In the genomic region with DNA sequence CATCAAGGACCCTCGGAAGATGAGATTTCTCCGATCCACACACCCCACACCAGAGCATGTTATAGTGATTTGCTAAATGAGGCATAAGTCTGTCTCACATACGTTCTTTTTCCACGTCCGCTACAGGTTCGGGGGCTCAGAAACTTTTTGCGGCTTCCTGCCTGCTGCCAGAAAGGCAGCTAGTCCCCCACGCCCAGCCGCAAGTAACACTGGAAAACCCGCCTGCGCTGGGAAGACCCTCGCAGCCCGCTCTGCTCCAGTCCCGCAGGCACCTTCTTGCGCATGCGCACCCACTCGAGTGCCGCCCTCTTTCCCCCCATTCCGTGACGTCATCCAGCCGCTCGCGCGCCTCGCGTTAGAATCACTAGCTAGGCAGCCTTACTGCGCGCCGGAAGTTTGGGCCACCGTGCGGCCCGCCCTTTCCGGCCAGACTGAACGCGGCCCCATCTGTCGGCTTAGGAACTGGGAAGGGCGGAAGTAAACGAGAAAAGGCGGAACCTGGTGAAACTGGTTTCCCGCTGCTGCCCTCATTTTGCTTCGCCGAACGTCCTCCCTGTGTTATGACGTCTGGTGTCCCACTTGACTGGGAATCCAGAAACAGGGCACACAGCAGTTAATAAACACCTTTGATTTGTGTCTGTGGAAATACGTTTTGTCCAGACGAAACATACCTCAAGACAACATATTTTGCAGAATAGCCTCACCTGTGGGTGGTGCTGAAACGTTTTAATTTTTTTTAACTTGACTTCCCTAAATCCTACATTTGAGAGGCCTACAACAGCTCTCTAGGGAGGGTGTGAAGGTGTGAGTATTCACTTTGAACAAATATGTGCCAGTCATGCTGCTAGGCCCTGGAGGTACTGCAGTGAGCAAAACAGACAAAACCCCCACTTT, we compare ENCODE assay signal across 1 cellular context.
A peak's percentile ranks its signal among the peaks of the same experiment; 100 is the strongest.
TF ChIP-seq lines count a peak whose summit lies in the region.

Gene C1orf74, minus strand, starts transcription at position 284 of the 894 bp plus-strand sequence. CDS start 925 bp downstream, outside the sequence.

TF ChIP-seq in HEK293, 187 proteins besides CTCF, POLR2A, EP300 and RAD21 (continued from another document and continues in another):
- TF ChIP-seq ZBTB49 (tag by site-specific recombination; IDR thresholded peaks at IDR 0.05; ENCODE audit: low read depth) (no peak), ZNF677 (tag by site-specific recombination; IDR thresholded peaks at IDR 0.05) (no peak), ZNF10 (tag by site-specific recombination; IDR thresholded peaks at IDR 0.05) (no peak), ZNF169 (tag by site-specific recombination; IDR thresholded peaks at IDR 0.05) (no peak), ZNF335 (tag by site-specific recombination; conservative IDR thresholded peaks at IDR 0.05) (peak; percentile 93), ZEB2 (tag by site-specific recombination; IDR thresholded peaks at IDR 0.05) (no peak; the same call in 1 of the 2 replicates), ZBTB20 (tag by site-specific recombination; IDR thresholded peaks at IDR 0.05) (no peak), ZNF792 (tag by site-specific recombination; IDR thresholded peaks at IDR 0.05) (no peak), IKZF3 (tag by site-specific recombination; IDR thresholded peaks at IDR 0.05) (no peak; the same call in 1 of the 2 replicates), OSR2 (tag by site-specific recombination; IDR thresholded peaks at IDR 0.05) (no peak), ZBTB1 (tag by site-specific recombination; IDR thresholded peaks at IDR 0.05) (no peak), ZNF510 (tag by site-specific recombination; IDR thresholded peaks at IDR 0.05; ENCODE audit: insufficient replicate concordance) (no peak), ZSCAN30 (tag by site-specific recombination; IDR thresholded peaks at IDR 0.05) (peak; percentile 69; the same call in 1 of the 2 replicates), ZNF585B (tag by site-specific recombination; IDR thresholded peaks at IDR 0.05) (no peak), ZNF16 (tag by site-specific recombination; IDR thresholded peaks at IDR 0.05; ENCODE audit: low read depth) (no peak), KLF9 (tag by site-specific recombination; IDR thresholded peaks at IDR 0.05; ENCODE audit: low read depth) (peak; percentile 82), YY2 (tag by site-specific recombination; IDR thresholded peaks at IDR 0.05) (peak; percentile 49; the same call in 1 of the 2 replicates), ZNF174 (tag by site-specific recombination; IDR thresholded peaks at IDR 0.05) (no peak), ZNF544 (tag by site-specific recombination; IDR thresholded peaks at IDR 0.05) (no peak), FEZF1 (tag by site-specific recombination; IDR thresholded peaks at IDR 0.05) (no peak), ZNF132 (tag by site-specific recombination; IDR thresholded peaks at IDR 0.05; ENCODE audit: borderline replicate concordance) (no peak), ZNF140 (tag by site-specific recombination; IDR thresholded peaks at IDR 0.05) (no peak), ZNF514 (tag by site-specific recombination; IDR thresholded peaks at IDR 0.05) (no peak), ZNF2 (tag by site-specific recombination; IDR thresholded peaks at IDR 0.05) (no peak), ZNF157 (tag by site-specific recombination; IDR thresholded peaks at IDR 0.05) (no peak), ZNF26 (tag by site-specific recombination; IDR thresholded peaks at IDR 0.05) (no peak), ZNF239 (tag by site-specific recombination; IDR thresholded peaks at IDR 0.05) (no peak), SP3 (tag by site-specific recombination; IDR thresholded peaks at IDR 0.05) (peak; percentile 87), ZNF664 (tag by site-specific recombination; IDR thresholded peaks at IDR 0.05) (no peak), ZNF501 (tag by site-specific recombination; IDR thresholded peaks at IDR 0.05) (peak; percentile 80), ZNF660 (tag by site-specific recombination; IDR thresholded peaks at IDR 0.05) (peak; percentile 38), ZNF214 (tag by site-specific recombination; IDR thresholded peaks at IDR 0.05; ENCODE audit: borderline replicate concordance) (no peak), KLF8 (tag by site-specific recombination; IDR thresholded peaks at IDR 0.05) (peak; percentile 79; the same call in 1 of the 2 replicates), ZNF23 (tag by site-specific recombination; IDR thresholded peaks at IDR 0.05; ENCODE audit: borderline replicate concordance) (no peak), ZNF146 (tag by site-specific recombination; IDR thresholded peaks at IDR 0.05) (no peak), ZNF112 (tag by site-specific recombination; IDR thresholded peaks at IDR 0.05) (no peak), ZFP41 (tag by site-specific recombination; IDR thresholded peaks at IDR 0.05; ENCODE audit: borderline replicate concordance) (no peak), ZNF292 (tag by site-specific recombination; IDR thresholded peaks at IDR 0.05; ENCODE audit: borderline replicate concordance, low read depth) (no peak)
- TF ChIP-seq, protein P1, sequence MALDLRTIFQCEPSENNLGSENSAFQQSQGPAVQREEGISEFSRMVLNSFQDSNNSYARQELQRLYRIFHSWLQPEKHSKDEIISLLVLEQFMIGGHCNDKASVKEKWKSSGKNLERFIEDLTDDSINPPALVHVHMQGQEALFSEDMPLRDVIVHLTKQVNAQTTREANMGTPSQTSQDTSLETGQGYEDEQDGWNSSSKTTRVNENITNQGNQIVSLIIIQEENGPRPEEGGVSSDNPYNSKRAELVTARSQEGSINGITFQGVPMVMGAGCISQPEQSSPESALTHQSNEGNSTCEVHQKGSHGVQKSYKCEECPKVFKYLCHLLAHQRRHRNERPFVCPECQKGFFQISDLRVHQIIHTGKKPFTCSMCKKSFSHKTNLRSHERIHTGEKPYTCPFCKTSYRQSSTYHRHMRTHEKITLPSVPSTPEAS (tag by site-specific recombination; IDR thresholded peaks at IDR 0.05) = no peak
- TF ChIP-seq, protein P2, sequence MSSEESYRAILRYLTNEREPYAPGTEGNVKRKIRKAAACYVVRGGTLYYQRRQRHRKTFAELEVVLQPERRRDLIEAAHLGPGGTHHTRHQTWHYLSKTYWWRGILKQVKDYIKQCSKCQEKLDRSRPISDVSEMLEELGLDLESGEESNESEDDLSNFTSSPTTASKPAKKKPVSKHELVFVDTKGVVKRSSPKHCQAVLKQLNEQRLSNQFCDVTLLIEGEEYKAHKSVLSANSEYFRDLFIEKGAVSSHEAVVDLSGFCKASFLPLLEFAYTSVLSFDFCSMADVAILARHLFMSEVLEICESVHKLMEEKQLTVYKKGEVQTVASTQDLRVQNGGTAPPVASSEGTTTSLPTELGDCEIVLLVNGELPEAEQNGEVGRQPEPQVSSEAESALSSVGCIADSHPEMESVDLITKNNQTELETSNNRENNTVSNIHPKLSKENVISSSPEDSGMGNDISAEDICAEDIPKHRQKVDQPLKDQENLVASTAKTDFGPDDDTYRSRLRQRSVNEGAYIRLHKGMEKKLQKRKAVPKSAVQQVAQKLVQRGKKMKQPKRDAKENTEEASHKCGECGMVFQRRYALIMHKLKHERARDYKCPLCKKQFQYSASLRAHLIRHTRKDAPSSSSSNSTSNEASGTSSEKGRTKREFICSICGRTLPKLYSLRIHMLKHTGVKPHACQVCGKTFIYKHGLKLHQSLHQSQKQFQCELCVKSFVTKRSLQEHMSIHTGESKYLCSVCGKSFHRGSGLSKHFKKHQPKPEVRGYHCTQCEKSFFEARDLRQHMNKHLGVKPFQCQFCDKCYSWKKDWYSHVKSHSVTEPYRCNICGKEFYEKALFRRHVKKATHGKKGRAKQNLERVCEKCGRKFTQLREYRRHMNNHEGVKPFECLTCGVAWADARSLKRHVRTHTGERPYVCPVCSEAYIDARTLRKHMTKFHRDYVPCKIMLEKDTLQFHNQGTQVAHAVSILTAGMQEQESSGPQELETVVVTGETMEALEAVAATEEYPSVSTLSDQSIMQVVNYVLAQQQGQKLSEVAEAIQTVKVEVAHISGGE (tag by site-specific recombination; conservative IDR thresholded peaks at IDR 0.05; ENCODE audit: low read depth) = peak; percentile 92
- TF ChIP-seq, protein P3, sequence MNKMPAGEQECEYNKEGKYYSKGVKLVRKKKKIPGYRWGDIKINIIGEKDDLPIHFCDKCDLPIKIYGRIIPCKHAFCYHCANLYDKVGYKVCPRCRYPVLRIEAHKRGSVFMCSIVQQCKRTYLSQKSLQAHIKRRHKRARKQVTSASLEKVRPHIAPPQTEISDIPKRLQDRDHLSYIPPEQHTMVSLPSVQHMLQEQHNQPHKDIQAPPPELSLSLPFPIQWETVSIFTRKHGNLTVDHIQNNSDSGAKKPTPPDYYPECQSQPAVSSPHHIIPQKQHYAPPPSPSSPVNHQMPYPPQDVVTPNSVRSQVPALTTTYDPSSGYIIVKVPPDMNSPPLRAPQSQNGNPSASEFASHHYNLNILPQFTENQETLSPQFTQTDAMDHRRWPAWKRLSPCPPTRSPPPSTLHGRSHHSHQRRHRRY (tag by site-specific recombination; IDR thresholded peaks at IDR 0.05) = no peak
- TF ChIP-seq, protein P4, sequence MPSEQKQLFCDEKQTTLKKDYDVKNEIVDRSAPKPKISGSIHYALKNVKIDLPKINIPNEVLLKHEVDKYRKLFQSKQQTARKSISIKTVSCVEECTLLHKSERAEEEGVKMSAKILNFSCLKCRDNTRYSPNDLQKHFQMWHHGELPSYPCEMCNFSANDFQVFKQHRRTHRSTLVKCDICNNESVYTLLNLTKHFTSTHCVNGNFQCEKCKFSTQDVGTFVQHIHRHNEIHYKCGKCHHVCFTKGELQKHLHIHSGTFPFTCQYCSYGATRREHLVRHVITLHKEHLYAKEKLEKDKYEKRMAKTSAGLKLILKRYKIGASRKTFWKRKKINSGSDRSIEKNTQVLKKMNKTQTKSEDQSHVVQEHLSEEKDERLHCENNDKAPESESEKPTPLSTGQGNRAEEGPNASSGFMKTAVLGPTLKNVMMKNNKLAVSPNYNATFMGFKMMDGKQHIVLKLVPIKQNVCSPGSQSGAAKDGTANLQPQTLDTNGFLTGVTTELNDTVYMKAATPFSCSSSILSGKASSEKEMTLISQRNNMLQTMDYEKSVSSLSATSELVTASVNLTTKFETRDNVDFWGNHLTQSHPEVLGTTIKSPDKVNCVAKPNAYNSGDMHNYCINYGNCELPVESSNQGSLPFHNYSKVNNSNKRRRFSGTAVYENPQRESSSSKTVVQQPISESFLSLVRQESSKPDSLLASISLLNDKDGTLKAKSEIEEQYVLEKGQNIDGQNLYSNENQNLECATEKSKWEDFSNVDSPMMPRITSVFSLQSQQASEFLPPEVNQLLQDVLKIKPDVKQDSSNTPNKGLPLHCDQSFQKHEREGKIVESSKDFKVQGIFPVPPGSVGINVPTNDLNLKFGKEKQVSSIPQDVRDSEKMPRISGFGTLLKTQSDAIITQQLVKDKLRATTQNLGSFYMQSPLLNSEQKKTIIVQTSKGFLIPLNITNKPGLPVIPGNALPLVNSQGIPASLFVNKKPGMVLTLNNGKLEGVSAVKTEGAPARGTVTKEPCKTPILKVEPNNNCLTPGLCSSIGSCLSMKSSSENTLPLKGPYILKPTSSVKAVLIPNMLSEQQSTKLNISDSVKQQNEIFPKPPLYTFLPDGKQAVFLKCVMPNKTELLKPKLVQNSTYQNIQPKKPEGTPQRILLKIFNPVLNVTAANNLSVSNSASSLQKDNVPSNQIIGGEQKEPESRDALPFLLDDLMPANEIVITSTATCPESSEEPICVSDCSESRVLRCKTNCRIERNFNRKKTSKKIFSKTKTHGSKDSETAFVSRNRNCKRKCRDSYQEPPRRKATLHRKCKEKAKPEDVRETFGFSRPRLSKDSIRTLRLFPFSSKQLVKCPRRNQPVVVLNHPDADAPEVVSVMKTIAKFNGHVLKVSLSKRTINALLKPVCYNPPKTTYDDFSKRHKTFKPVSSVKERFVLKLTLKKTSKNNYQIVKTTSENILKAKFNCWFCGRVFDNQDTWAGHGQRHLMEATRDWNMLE (tag by site-specific recombination; conservative IDR thresholded peaks at IDR 0.05; ENCODE audit: low read depth) = peak; percentile 100
- TF ChIP-seq, protein P5, sequence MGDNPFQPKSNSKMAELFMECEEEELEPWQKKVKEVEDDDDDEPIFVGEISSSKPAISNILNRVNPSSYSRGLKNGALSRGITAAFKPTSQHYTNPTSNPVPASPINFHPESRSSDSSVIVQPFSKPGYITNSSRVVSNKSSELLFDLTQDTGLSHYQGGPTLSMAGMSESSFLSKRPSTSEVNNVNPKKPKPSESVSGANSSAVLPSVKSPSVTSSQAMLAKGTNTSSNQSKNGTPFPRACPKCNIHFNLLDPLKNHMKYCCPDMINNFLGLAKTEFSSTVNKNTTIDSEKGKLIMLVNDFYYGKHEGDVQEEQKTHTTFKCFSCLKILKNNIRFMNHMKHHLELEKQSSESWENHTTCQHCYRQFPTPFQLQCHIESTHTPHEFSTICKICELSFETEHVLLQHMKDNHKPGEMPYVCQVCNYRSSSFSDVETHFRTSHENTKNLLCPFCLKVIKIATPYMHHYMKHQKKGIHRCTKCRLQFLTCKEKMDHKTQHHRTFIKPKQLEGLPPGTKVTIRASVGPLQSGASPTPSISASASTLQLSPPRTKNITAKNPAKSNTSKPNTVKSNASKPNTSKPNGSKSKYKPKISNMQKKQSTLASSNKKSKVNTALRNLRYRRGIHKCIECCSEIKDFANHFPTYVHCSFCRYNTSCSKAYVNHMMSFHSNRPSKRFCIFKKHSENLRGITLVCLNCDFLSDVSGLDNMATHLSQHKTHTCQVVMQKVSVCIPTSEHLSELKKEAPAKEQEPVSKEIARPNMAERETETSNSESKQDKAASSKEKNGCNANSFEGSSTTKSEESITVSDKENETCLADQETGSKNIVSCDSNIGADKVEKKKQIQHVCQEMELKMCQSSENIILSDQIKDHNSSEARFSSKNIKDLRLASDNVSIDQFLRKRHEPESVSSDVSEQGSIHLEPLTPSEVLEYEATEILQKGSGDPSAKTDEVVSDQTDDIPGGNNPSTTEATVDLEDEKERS (tag by site-specific recombination; IDR thresholded peaks at IDR 0.05) = no peak
